Comparison of ENCODE assay signal across 12 cellular contexts in the genomic region with DNA sequence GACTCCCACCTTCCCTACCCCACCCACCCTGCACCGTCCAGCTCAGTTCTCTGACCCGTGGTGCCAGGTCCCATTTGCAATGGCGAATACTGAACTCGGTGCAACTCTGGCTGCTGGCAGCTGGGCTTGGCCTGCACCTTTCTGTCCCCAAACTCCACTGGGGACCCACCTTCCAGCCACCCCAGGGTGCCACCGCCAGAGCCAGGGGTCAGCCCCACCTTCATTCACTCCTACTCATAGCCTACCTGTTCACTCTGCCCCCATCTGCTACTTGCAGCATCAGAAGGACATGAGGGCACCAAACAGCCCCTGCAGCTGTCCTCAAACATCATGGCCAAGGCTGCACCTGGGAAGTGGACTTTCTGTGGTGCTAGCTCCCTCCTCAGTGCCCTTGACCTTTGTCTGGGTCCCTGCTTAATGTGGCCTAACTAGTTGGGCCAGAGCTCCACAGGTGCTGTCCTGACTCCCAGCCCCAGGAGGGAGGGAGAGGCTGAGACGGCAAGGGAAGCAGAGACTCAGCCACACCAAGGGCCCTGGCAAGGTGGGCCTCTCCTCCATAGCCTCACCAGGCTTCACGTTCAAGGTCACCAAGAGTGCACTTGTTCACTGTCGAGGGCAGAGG. TPM values are rescaled to one million over a fixed set of nuclear protein-coding genes. Genes with fewer than 3 reads are reported as not detected.
A peak's percentile ranks its signal among the peaks of the same experiment; 100 is the strongest.
DNase-seq lines count a peak whose midpoint lies in the region; ATAC-seq and TF ChIP-seq lines count a peak whose summit lies in the region.
"Not testable (repeated sequence)": the region's sequence is repeated elsewhere in the genome, so short reads cannot be mapped to it uniquely, and the experiment has no call there.
"Had no signal": no experiment of that assay in that cellular context is flagged by ENCODE, and none has a peak within 500 bp of the region (broad histone marks: within the 10 kb centered on the region; RNA-seq: fewer than 3 reads in every experiment).

No MANE protein-coding gene starts in this region.

- H3K27ac Mint-ChIP-seq in activated naive CD8-positive, alpha-beta T cell treated with anti-CD3 and anti-CD28 coated beads, Interleukin-2, amount 10 ng/mL, durations not matched to agents 7 days and 5 days: peak overlapping the region; percentile 48

- not testable (repeated sequence) for H3K9me3 Mint-ChIP-seq in activated naive CD8-positive, alpha-beta T cell treated with anti-CD3 and anti-CD28 coated beads, Interleukin-2, amount 10 ng/mL, durations not matched to agents 7 days and 5 days

- not testable (repeated sequence) for H3K4me3 ChIP-seq in BE2C (ENCODE audit: low read depth, low read length); GM12875 (ENCODE audit: low read depth, low read length); epithelial cell of proximal tubule (ENCODE audit: low read depth, low read length); kidney epithelial cell (ENCODE audit: low read depth, low read length); osteoblast (ENCODE audit: insufficient read depth, low read length); upper lobe of right lung

- peaks cover 19% of the 10 kb centered on the region for H3K4me1 Mint-ChIP-seq in activated naive CD8-positive, alpha-beta T cell treated with anti-CD3 and anti-CD28 coated beads, Interleukin-2, amount 10 ng/mL, durations not matched to agents 7 days and 5 days

- not testable (repeated sequence) for DNase-seq in BE2C; RWPE1 (ENCODE audit: low spot score); epithelial cell of proximal tubule (ENCODE audit: low read depth); kidney epithelial cell (ENCODE audit: low read depth); osteoblast (ENCODE audit: insufficient read length, low spot score, missing footprints); upper lobe of right lung
- DNase-seq in activated naive CD8-positive, alpha-beta T cell treated with anti-CD3 and anti-CD28 coated beads, Interleukin-2, amount 10 ng/mL, durations not matched to agents 7 days and 5 days: peak; percentile 36

- CTCF ChIA-PET in RWPE1 (lab: Yijun Ruan, JAX): interaction anchor here (0.6 to 1.6 kb wide), 5 partner anchors 14 to 429 kb away, joined by 3 to 7 read pairs (median 3); no protein-coding TSS in a partner anchor

- not testable (repeated sequence) for H3K27me3 ChIP-seq in BE2C; kidney epithelial cell (ENCODE audit: control insufficient read depth, insufficient read depth, low read length); osteoblast (ENCODE audit: insufficient read depth, low read length); upper lobe of right lung

- not testable (repeated sequence) for H3K4me3 Mint-ChIP-seq in activated naive CD8-positive, alpha-beta T cell treated with anti-CD3 and anti-CD28 coated beads, Interleukin-2, amount 10 ng/mL, durations not matched to agents 7 days and 5 days

- not testable (repeated sequence) for H3K79me2 ChIP-seq in osteoblast (ENCODE audit: insufficient read depth, low read length)

- not testable (repeated sequence) for H3K27ac ChIP-seq in RWPE1; osteoblast (ENCODE audit: low read depth, low read length); upper lobe of right lung

- H4K20me1 ChIP-seq in osteoblast (ENCODE audit: insufficient read depth, low read length): peaks cover 35% of the 10 kb centered on the region

- H3K4me1 ChIP-seq in BE2C; osteoblast (ENCODE audit: insufficient read depth, low read length); upper lobe of right lung: not testable (repeated sequence)

- not testable (repeated sequence) for H3K4me2 ChIP-seq in osteoblast (ENCODE audit: insufficient read depth, low read length)

- H3K27me3 Mint-ChIP-seq in activated naive CD8-positive, alpha-beta T cell treated with anti-CD3 and anti-CD28 coated beads, Interleukin-2, amount 10 ng/mL, durations not matched to agents 7 days and 5 days: not testable (repeated sequence)

- intact Hi-C loops in upper lobe of right lung (cut with DNase I): not testable (repeated sequence)

- H3K36me3 ChIP-seq in BE2C; kidney epithelial cell (ENCODE audit: control insufficient read depth, insufficient read depth, low read length); osteoblast (ENCODE audit: insufficient read depth, low read length); upper lobe of right lung: not testable (repeated sequence)

- H3K36me3 Mint-ChIP-seq in activated naive CD8-positive, alpha-beta T cell treated with anti-CD3 and anti-CD28 coated beads, Interleukin-2, amount 10 ng/mL, durations not matched to agents 7 days and 5 days: not testable (repeated sequence)

- not testable (repeated sequence) for ATAC-seq in activated naive CD8-positive, alpha-beta T cell treated with anti-CD3 and anti-CD28 coated beads, Interleukin-2, amount 10 ng/mL, durations not matched to agents 7 days and 5 days (ENCODE audit: low read depth); upper lobe of right lung

- H3K9me3 ChIP-seq in BE2C; osteoblast (ENCODE audit: low read depth, low read length); upper lobe of right lung: not testable (repeated sequence)

- 0 out of 2 replicates have a peak, but pooled peaks have one; percentile 19 for TF ChIP-seq CTCF in BE2C (IDR thresholded peaks at IDR 0.05; ENCODE audit: low read depth, low read length)
- TF ChIP-seq CTCF in GM12875 (IDR thresholded peaks at IDR 0.05; ENCODE audit: borderline replicate concordance, insufficient read depth, low read depth, low read length): peak; percentile 32
- TF ChIP-seq CTCF in RWPE1 (conservative IDR thresholded peaks at IDR 0.05; ENCODE audit: low read depth): peak; percentile 44; the same call in 1 of the 2 replicates
- TF ChIP-seq CTCF in epithelial cell of proximal tubule (conservative IDR thresholded peaks at IDR 0.05; ENCODE audit: low read depth, low read length): peak; percentile 5
- TF ChIP-seq CTCF in kidney epithelial cell (IDR thresholded peaks at IDR 0.05; ENCODE audit: insufficient read depth, low read length, poor library complexity, severe bottlenecking): peak; percentile 14
- peak; percentile 32 for TF ChIP-seq CTCF in osteoblast (IDR thresholded peaks at IDR 0.05; ENCODE audit: extremely low read depth, low read depth, low read length)
- TF ChIP-seq CTCF in upper lobe of right lung (IDR thresholded peaks at IDR 0.05): peak; percentile 48

- POLR2A ChIA-PET in RWPE1 (lab: Yijun Ruan, JAX; ENCODE audit: low non-redundant PET): not testable (repeated sequence)
- POLR2A ChIA-PET in activated naive CD8-positive, alpha-beta T cell treated with anti-CD3 and anti-CD28 coated beads, Interleukin-2, amount 10 ng/mL, durations not matched to agents 7 days and 5 days (lab: Charles Lee): interaction anchor here (1.0 to 1.6 kb wide), 2 partner anchors 11 to 16 kb away, joined by 3 to 4 read pairs; no protein-coding TSS in a partner anchor

- H2AFZ ChIP-seq in osteoblast (ENCODE audit: low read length): not testable (repeated sequence)

RNA-seq across cellular contexts. Expression of a gene that starts 52.2 kb away (rescaled TPM):
- not detected for polyA plus RNA-seq in BE2C (2012; ENCODE audit: insufficient read depth, insufficient read length, low read depth)
- total RNA-seq in activated naive CD8-positive, alpha-beta T cell treated with anti-CD3 and anti-CD28 coated beads, Interleukin-2, amount 10 ng/mL, durations not matched to agents 7 days and 5 days: not detected
- total RNA-seq in epithelial cell of proximal tubule (not detected in 2 replicates), kidney epithelial cell (not detected in 2 replicates), osteoblast (not detected in 2 replicates), upper lobe of right lung (9.5 TPM)
- total RNA-seq: activated T-helper 2 cell treated with anti-CD3 and anti-CD28 coated beads, Interferon-gamma antibody, Interleukin-2, Interleukin-4, amounts not matched to agents 10 μg/mL and 5 μg/mL and 100 μg/mL, durations not matched to agents 14 hours and 24 hours and 36 hours; dermis blood vessel endothelial cell; left cardiac atrium; vagina had no signal

Comparison
In these comparisons a context has a peak if more than half of its experiments do, and no peak if none do; other contexts are left out.
1. RNA of a gene that starts 52.2 kb away (total RNA-seq): 9.5 TPM in upper lobe of right lung (single experiment); not detected in activated naive CD8-positive, alpha-beta T cell treated with anti-CD3 and anti-CD28 coated beads, Interleukin-2, amount 10 ng/mL, durations not matched to agents 7 days and 5 days, not detected in epithelial cell of proximal tubule, not detected in kidney epithelial cell and not detected in osteoblast; every median in the first group is over 10 times any median in the second.
2. Peak in every context shown above with its lines, with median percentiles within 50 percentile points of each other: CTCF ChIP-seq.